26 cellular contexts compared by ENCODE assay signal in genomic region chr15:97966924-97967620, GRCh38. TPM values are rescaled to one million over a fixed set of nuclear protein-coding genes. Genes with fewer than 3 reads are reported as not detected.
DNase-seq lines count a peak whose midpoint lies in the region; ATAC-seq, FAIRE-seq and TF ChIP-seq lines count a peak whose summit lies in the region.
"Had no signal": no experiment of that assay in that cellular context is flagged by ENCODE, and none has a peak within 500 bp of the region (broad histone marks: within the 10 kb centered on the region; RNA-seq: fewer than 3 reads in every experiment).

No MANE protein-coding gene starts in this region.

- no peaks in the 10 kb centered on the region for H3K27me3 ChIP-seq in transverse colon
- H3K27me3 ChIP-seq: gastrocnemius medialis, Peyer's patch, thyroid gland had no signal

- ATAC-seq in GM18502 (IDR thresholded peaks at IDR 0.05; ENCODE audit: poor library complexity, unreplicated experiment): no peak
- ATAC-seq: activated T-cell treated with anti-CD3 and anti-CD28 coated beads, Interleukin-2, amount 50 U/mL, for 72 hours; gastrocnemius medialis had no signal

- peak overlapping the region; percentile 20; the same call in 1 of the 2 replicates for H3K27ac ChIP-seq in VCaP
- peak overlapping the region; percentile 39 to 55 (median 52) for H3K27ac ChIP-seq in transverse colon
- H3K27ac ChIP-seq: gastrocnemius medialis, thyroid gland had no signal

- 46 to 49% methylated on average over 6 of the region's 6 CpGs for WGBS in transverse colon (ENCODE audit: low coverage in 1 of 2), 2 donors

- intact Hi-C loops in transverse colon (cut with DNase I; ENCODE audit: low total_unique reads): loop anchor here (10.0 kb wide), 1 partner anchor 62 kb away; no protein-coding TSS in a partner anchor

- in situ Hi-C loops in transverse colon (cut with MboI; ENCODE audit: low pct_ligation_motif_present in 1 of 4, low pct_unique_long_range_greater_than_20kb in 1 of 4, low sequenced_read_pairs in 3 of 4): no loop called here

- TF ChIP-seq CTCF in VCaP (conservative IDR thresholded peaks at IDR 0.05): no peak; the same call in 1 of the 2 replicates
- TF ChIP-seq CTCF in transverse colon (IDR thresholded peaks at IDR 0.05): peak in 1 of 5 experiments; percentile 6

- TF ChIP-seq EP300 in transverse colon (IDR thresholded peaks at IDR 0.05; ENCODE audit: low read depth): no peak

- DNase-seq in GF-D8 (lab: John Stamatoyannopoulos, UW) (peak; percentile 7), transverse colon (no peak), NCI-H2081 (lab: John Stamatoyannopoulos, UW) (no peak), iPS-NIHi11 (ENCODE audit: low spot score) (no peak)
- DNase-seq: activated CD4-positive, alpha-beta T cell treated with anti-CD3 and anti-CD28 coated beads for 4 hours; activated T-cell treated with anti-CD3 and anti-CD28 coated beads, Interleukin-2, amount 50 U/mL, for 72 hours; aorta; CD4-positive, alpha-beta memory T cell; central memory CD4-positive, alpha-beta T cell; dermis blood vessel endothelial cell; gastrocnemius medialis; GDM1; Kasumi-1; kidney; NCI-H1048; NCI-H446; NK-92 treated with Interleukin-12 subunit alpha and Interleukin-12 subunit beta, amount 100 ng/mL, for 24 hours; Peyer's patch; retina; stimulated activated CD4-positive, alpha-beta T cell treated with anti-CD3 and anti-CD28 coated beads, Interleukin-12 subunit alpha, Interleukin-12 subunit beta, amount 100 ng/mL, for 4 hours; thyroid gland had no signal

- peaks cover 21 to 59% (median 31%) of the 10 kb centered on the region in 4 donors for H3K4me1 ChIP-seq in transverse colon

- peak; percentile 95 for FAIRE-seq in islet of Langerhans (lab: Jason Lieb, UNC)
- FAIRE-seq: endothelial cell of umbilical vein had no signal

- peaks cover 0 to 33% (median 17%) of the 10 kb centered on the region in 4 donors for H3K36me3 ChIP-seq in transverse colon

- TF ChIP-seq POLR2A in transverse colon (IDR thresholded peaks at IDR 0.05): no peak

- no peak overlapping the region for H3K4me3 ChIP-seq in transverse colon
- H3K4me3 ChIP-seq: gastrocnemius medialis, lung, Peyer's patch, thyroid gland had no signal

- no peaks in the 10 kb centered on the region for H3K9me3 ChIP-seq in transverse colon
- H3K9me3 ChIP-seq: gastrocnemius medialis, Peyer's patch, thyroid gland had no signal

RNA-seq across cellular contexts. Expression of gene ARRDC4, which starts 6.6 kb away (rescaled TPM):
- 100 to 1,000 TPM in 1 of 4 donors, 10 to 100 TPM in 3; 35.9 to 188 (median 70.7) TPM for total RNA-seq in transverse colon
